ENCODE assay signal across 1 cellular context in genomic region chrX:16695079-16695676, GRCh38.
TF ChIP-seq lines count a peak whose summit lies in the region.

No MANE protein-coding gene starts in this region.

TF ChIP-seq in WTC11, 78 proteins besides CTCF, POLR2A, EP300 and RAD21 (continued from another document):
- TF ChIP-seq AFF4 (CRISPR knock-in tag; IDR thresholded peaks at IDR 0.05; ENCODE audit: borderline replicate concordance): no peak
